ENCODE assay signal across 22 cellular contexts in genomic region chr10:22761569-22762220, GRCh38. TPM values are rescaled to one million over a fixed set of nuclear protein-coding genes. Genes with fewer than 3 reads are reported as not detected.
A peak's percentile ranks its signal among the peaks of the same experiment; 100 is the strongest.
DNase-seq lines count a peak whose midpoint lies in the region; ATAC-seq and TF ChIP-seq lines count a peak whose summit lies in the region.
"Had no signal": no experiment of that assay in that cellular context is flagged by ENCODE, and none has a peak within 500 bp of the region (broad histone marks: within the 10 kb centered on the region; RNA-seq: fewer than 3 reads in every experiment).

No MANE protein-coding gene starts in this region.

- no peak overlapping the region for H3K4me3 Mint-ChIP-seq in Caco-2 (ENCODE audit: unreplicated experiment)
- no peak overlapping the region for H3K4me3 Mint-ChIP-seq in activated CD8-positive, alpha-beta memory T cell treated with anti-CD3 and anti-CD28 coated beads, Interleukin-2, amount 10 ng/mL, durations not matched to agents 7 days and 5 days
- H3K4me3 Mint-ChIP-seq: activated CD8-positive, alpha-beta T cell treated with anti-CD3 and anti-CD28 coated beads, Interleukin-2, amount 10 ng/mL, durations not matched to agents 7 days and 5 days; activated naive CD4-positive, alpha-beta T cell treated with anti-CD3 and anti-CD28 coated beads for 36 hours; activated T-cell treated with anti-CD3 and anti-CD28 coated beads, Interleukin-2, amount 50 U/mL, for 24 hours; central memory CD8-positive, alpha-beta T cell had no signal

- no peaks in the 10 kb centered on the region for H3K36me3 ChIP-seq in Caco-2 (ENCODE audit: control insufficient read depth, insufficient read depth, low read length)
- H3K36me3 ChIP-seq: ascending aorta, HAP-1, Peyer's patch, stomach had no signal

- H3K36me3 Mint-ChIP-seq in Caco-2 (ENCODE audit: insufficient read depth, unreplicated experiment): no peaks in the 10 kb centered on the region
- no peaks in the 10 kb centered on the region for H3K36me3 Mint-ChIP-seq in activated CD8-positive, alpha-beta memory T cell treated with anti-CD3 and anti-CD28 coated beads, Interleukin-2, amount 10 ng/mL, durations not matched to agents 7 days and 5 days

- peak overlapping the region; percentile 12 for H3K27ac Mint-ChIP-seq in Caco-2 (ENCODE audit: unreplicated experiment)
- H3K27ac Mint-ChIP-seq in activated CD8-positive, alpha-beta memory T cell treated with anti-CD3 and anti-CD28 coated beads, Interleukin-2, amount 10 ng/mL, durations not matched to agents 7 days and 5 days: no peak overlapping the region
- H3K27ac Mint-ChIP-seq: activated CD8-positive, alpha-beta T cell treated with anti-CD3 and anti-CD28 coated beads, Interleukin-2, amount 10 ng/mL, durations not matched to agents 7 days and 5 days; activated naive CD4-positive, alpha-beta T cell treated with anti-CD3 and anti-CD28 coated beads for 36 hours; activated T-cell treated with anti-CD3 and anti-CD28 coated beads, Interleukin-2, amount 50 U/mL, for 24 hours had no signal

- ATAC-seq in activated CD8-positive, alpha-beta memory T cell treated with anti-CD3 and anti-CD28 coated beads, Interleukin-2, amount 10 ng/mL, durations not matched to agents 7 days and 5 days: no peak
- ATAC-seq: activated CD4-positive, CD25-positive, alpha-beta regulatory T cell treated with anti-CD3 and anti-CD28 coated beads, Interleukin-2, amount 50 U/mL, for 24 hours; activated CD8-positive, alpha-beta T cell treated with anti-CD3 and anti-CD28 coated beads, Interleukin-2, amount 10 ng/mL, durations not matched to agents 7 days and 5 days; left ventricle myocardium superior; SK-N-SH treated with all-trans-retinoic acid at 6 μM for 48 hours had no signal

- H3K27me3 Mint-ChIP-seq in Caco-2 (ENCODE audit: insufficient read depth, unreplicated experiment): no peaks in the 10 kb centered on the region
- peaks cover 2% of the 10 kb centered on the region for H3K27me3 Mint-ChIP-seq in activated CD8-positive, alpha-beta memory T cell treated with anti-CD3 and anti-CD28 coated beads, Interleukin-2, amount 10 ng/mL, durations not matched to agents 7 days and 5 days
- H3K27me3 Mint-ChIP-seq: activated T-cell treated with anti-CD3 and anti-CD28 coated beads, Interleukin-2, amount 50 U/mL, for 24 hours; central memory CD8-positive, alpha-beta T cell had no signal

- intact Hi-C loops in Caco-2 (cut with micrococcal nuclease; ENCODE audit: unreplicated experiment): loop anchor here (10.0 kb wide), 1 partner anchor 93 kb away; no protein-coding TSS in a partner anchor
- intact Hi-C loops in posterior cingulate gyrus (cut with DNase I): loop anchor here (5.0 kb wide), 1 partner anchor 86 kb away; no protein-coding TSS in a partner anchor

- peaks cover 4% of the 10 kb centered on the region; the same call in 1 of the 2 replicates for H3K9me3 ChIP-seq in Caco-2
- H3K9me3 ChIP-seq: ascending aorta, HAP-1, Peyer's patch, stomach had no signal

- in situ Hi-C loops in SK-MEL-5 (cut with HindIII; ENCODE audit: low pct_unique_long_range_greater_than_20kb, low sequenced_read_pairs) (no loop called here), ACHN (cut with HindIII; ENCODE audit: low pct_ligation_motif_present, low pct_unique_long_range_greater_than_20kb, low sequenced_read_pairs) (no loop called here)

- no peaks in the 10 kb centered on the region for H3K9me3 Mint-ChIP-seq in Caco-2 (ENCODE audit: unreplicated experiment)
- H3K9me3 Mint-ChIP-seq in activated CD8-positive, alpha-beta memory T cell treated with anti-CD3 and anti-CD28 coated beads, Interleukin-2, amount 10 ng/mL, durations not matched to agents 7 days and 5 days (ENCODE audit: low read depth): peaks cover 2% of the 10 kb centered on the region
- H3K9me3 Mint-ChIP-seq: activated naive CD4-positive, alpha-beta T cell treated with anti-CD3 and anti-CD28 coated beads for 36 hours; activated T-cell treated with anti-CD3 and anti-CD28 coated beads, Interleukin-2, amount 50 U/mL, for 24 hours; central memory CD8-positive, alpha-beta T cell had no signal

- TF ChIP-seq CTCF in Caco-2 (IDR thresholded peaks at IDR 0.05; ENCODE audit: insufficient read depth in 1 of 2, low read depth in 1 of 2, low read length in 1 of 2, severe bottlenecking in 1 of 2, unreplicated experiment in 1 of 2): no peak

- BruUV-seq in Caco-2 (replicated peaks; lab: Mats Ljungman, UMichigan): no TSS peak

- peaks cover 12% of the 10 kb centered on the region for H3K4me1 Mint-ChIP-seq in Caco-2 (ENCODE audit: low read depth, unreplicated experiment)
- H3K4me1 Mint-ChIP-seq in activated CD8-positive, alpha-beta memory T cell treated with anti-CD3 and anti-CD28 coated beads, Interleukin-2, amount 10 ng/mL, durations not matched to agents 7 days and 5 days: no peaks in the 10 kb centered on the region
- H3K4me1 Mint-ChIP-seq: central memory CD8-positive, alpha-beta T cell had no signal

- DNase-seq in Caco-2: no peak
- peak; percentile 32 for DNase-seq in SK-MEL-5 (ENCODE audit: low read depth, low spot score)
- peak; percentile 42 for DNase-seq in foreskin melanocyte
- DNase-seq in posterior cingulate gyrus: peak; percentile 37 to 94 (median 59)
- DNase-seq in activated CD8-positive, alpha-beta memory T cell treated with anti-CD3 and anti-CD28 coated beads, Interleukin-2, amount 10 ng/mL, durations not matched to agents 7 days and 5 days: no peak
- no peak for DNase-seq in ACHN
- no peak for DNase-seq in activated effector memory CD4-positive, alpha-beta T cell treated with anti-CD3 and anti-CD28 coated beads, Interleukin-2, amount 50 U/mL, for 16 hours
- no peak for DNase-seq in ecto neural progenitor cell (ENCODE audit: low spot score)
- DNase-seq: activated CD8-positive, alpha-beta T cell treated with anti-CD3 and anti-CD28 coated beads, Interleukin-2, amount 10 ng/mL, durations not matched to agents 7 days and 5 days; activated naive CD4-positive, alpha-beta T cell treated with anti-CD3 and anti-CD28 coated beads for 36 hours; activated T-cell treated with anti-CD3 and anti-CD28 coated beads, Interleukin-2, amount 50 U/mL, for 24 hours; effector CD4-positive, alpha-beta T cell; left ventricle myocardium superior; Peyer's patch; stimulated activated CD4-positive, alpha-beta T cell treated with anti-CD3 and anti-CD28 coated beads, Interleukin-4, amount 100 ng/mL, for 24 hours; stomach; T1000 had no signal

- no peak overlapping the region for H3K4me3 ChIP-seq in Caco-2 (ENCODE audit: low read depth, low read length)
- H3K4me3 ChIP-seq: ascending aorta, HAP-1, Peyer's patch, stomach had no signal

- H3K4me1 ChIP-seq in Caco-2: peaks cover 13% of the 10 kb centered on the region
- H3K4me1 ChIP-seq: HAP-1 had no signal

- POLR2A ChIA-PET in Caco-2 (lab: Charles Lee): no interaction called here

- no peaks in the 10 kb centered on the region for H3K27me3 ChIP-seq in Caco-2 (replicated peaks; ENCODE audit: control insufficient read depth, insufficient read depth, low read length)
- H3K27me3 ChIP-seq: ascending aorta, Peyer's patch, stomach had no signal

- CTCF ChIA-PET in Caco-2 (lab: Charles Lee): no interaction called here
- CTCF ChIA-PET in activated CD8-positive, alpha-beta memory T cell treated with anti-CD3 and anti-CD28 coated beads, Interleukin-2, amount 10 ng/mL, durations not matched to agents 7 days and 5 days (lab: Charles Lee): no interaction called here

RNA-seq across cellular contexts. Expression of gene PIP4K2A, which starts 47.3 kb away (rescaled TPM):
- total RNA-seq in Caco-2 (2022): 25.2 and 26.9 TPM in 2 replicates
- total RNA-seq in SK-MEL-5 (2014; rRNA removed; shearing (Covaris generic)): 104 and 109 TPM in 2 replicates
- polyA plus RNA-seq in SK-MEL-5 (2015; cell fraction: cytosol; rRNA removed): 43.1 and 74.2 TPM in 2 replicates
- polyA plus RNA-seq in SK-MEL-5 (2015; cell fraction: nucleus; rRNA removed): 17.5 and 20.8 TPM in 2 replicates
- total RNA-seq in activated CD8-positive, alpha-beta memory T cell treated with anti-CD3 and anti-CD28 coated beads, Interleukin-2, amount 10 ng/mL, durations not matched to agents 7 days and 5 days: 100 to 1,000 TPM; 129 to 136 TPM

Comparison
In these comparisons a context has a peak if more than half of its experiments do, and no peak if none do; other contexts are left out.
1. DNase-seq: peak in SK-MEL-5 (single experiment), foreskin melanocyte (single experiment) and posterior cingulate gyrus (10 of 10); none in Caco-2 (0 of 2), activated CD8-positive, alpha-beta memory T cell treated with anti-CD3 and anti-CD28 coated beads, Interleukin-2, amount 10 ng/mL, durations not matched to agents 7 days and 5 days (single experiment), ACHN (single experiment), activated effector memory CD4-positive, alpha-beta T cell treated with anti-CD3 and anti-CD28 coated beads, Interleukin-2, amount 50 U/mL, for 16 hours (single experiment) and ecto neural progenitor cell (single experiment).